In genomic region chr20:33663161-33664084, GRCh38 we compare ENCODE assay signal across 9 cellular contexts. TPM values are rescaled to one million over a fixed set of nuclear protein-coding genes. Genes with fewer than 3 reads are reported as not detected.
DNase-seq lines count a peak whose midpoint lies in the region; ATAC-seq and TF ChIP-seq lines count a peak whose summit lies in the region.
"Had no signal": no experiment of that assay in that cellular context is flagged by ENCODE, and none has a peak within 500 bp of the region (broad histone marks: within the 10 kb centered on the region; RNA-seq: fewer than 3 reads in every experiment).

No MANE protein-coding gene starts in this region.

- peaks cover 4% of the 10 kb centered on the region for H3K27me3 Mint-ChIP-seq in H9 (ENCODE audit: low read depth)

- H3K56ac ChIP-seq in H9 (ENCODE audit: insufficient read length, low read depth, low read length), result no peak overlapping the region

- ATAC-seq in DND-41 (ENCODE audit: insufficient read depth, low read depth), result peak; percentile 94
- peak; percentile 69 for ATAC-seq in aorta (ENCODE audit: low FRiP score)

- no peak overlapping the region for H2BK5ac ChIP-seq in H9 (ENCODE audit: insufficient read length, low read length)

- intact Hi-C loops in ascending aorta (cut with DNase I), result no loop called here
- intact Hi-C loops in aorta (cut with DNase I), result no loop called here

- peak overlapping the region; percentile 92 for H3K9ac ChIP-seq in DND-41 (ENCODE audit: low read depth, low read length)
- peak overlapping the region; percentile 60 for H3K9ac ChIP-seq in H9 (ENCODE audit: extremely low read depth, insufficient read length, low read length)

- H3K4me2 ChIP-seq in DND-41 (ENCODE audit: insufficient read depth, low read length) (peak overlapping the region; percentile 84), H9 (ENCODE audit: insufficient read depth, insufficient read length, low read length) (peak overlapping the region; percentile 78)

- H4K91ac ChIP-seq in H9 (ENCODE audit: insufficient read length, low read depth, low read length), result no peak overlapping the region

- no peak overlapping the region for H3K23ac ChIP-seq in H9 (ENCODE audit: insufficient read length, low read depth, low read length)

- peak overlapping the region in 2 of 3 experiments; percentile 81 to 86; a peak in 3 of 7 replicates for H3K27ac Mint-ChIP-seq in H9

- WGBS in H9 (ENCODE audit: extremely low coverage, insufficient read length, low lambda C conversion rate), result no CpG with 5 or more reads among the region's 84 CpGs
- 1% methylated on average over 73 to 84 of the region's 84 CpGs for WGBS in aorta, 2 donors

- TF ChIP-seq CTCF in DND-41 (IDR thresholded peaks at IDR 0.05; ENCODE audit: borderline replicate concordance, extremely low read depth, low read length, poor library complexity, severe bottlenecking) (no peak), H9 (conservative IDR thresholded peaks at IDR 0.05) (no peak), ascending aorta (IDR thresholded peaks at IDR 0.05) (no peak)

- peaks cover 29 to 32% of the 10 kb centered on the region in 2 experiments for H3K4me1 Mint-ChIP-seq in H9

- no peak overlapping the region for H3K4ac ChIP-seq in H9 (ENCODE audit: low read depth, low read length)

- H3K9me3 ChIP-seq in DND-41 (ENCODE audit: insufficient read depth, low read length, severe bottlenecking), result no peaks in the 10 kb centered on the region
- H3K9me3 ChIP-seq in H9 (ENCODE audit: control insufficient read depth, low read depth, low read length), result no peaks in the 10 kb centered on the region
- H3K9me3 ChIP-seq in ascending aorta, result no peaks in the 10 kb centered on the region
- H3K9me3 ChIP-seq in aorta (ENCODE audit: control insufficient read depth, low read length), result no peaks in the 10 kb centered on the region

- H3K79me1 ChIP-seq in H9 (ENCODE audit: insufficient read depth, low read depth, low read length, poor library complexity, severe bottlenecking), result no peaks in the 10 kb centered on the region

- H3K27me3 ChIP-seq in DND-41 (ENCODE audit: insufficient read depth, low read length, poor library complexity), result no peaks in the 10 kb centered on the region
- no peaks in the 10 kb centered on the region for H3K27me3 ChIP-seq in H9 (ENCODE audit: insufficient read depth, low read length)
- no peaks in the 10 kb centered on the region for H3K27me3 ChIP-seq in ascending aorta
- no peaks in the 10 kb centered on the region for H3K27me3 ChIP-seq in aorta (ENCODE audit: control insufficient read depth in 1 of 2, insufficient read depth in 2 of 2, low read length in 1 of 2)

- H4K20me1 ChIP-seq in DND-41 (ENCODE audit: insufficient read depth, low read length), result no peaks in the 10 kb centered on the region
- H4K20me1 ChIP-seq in H9 (ENCODE audit: control insufficient read depth, insufficient read depth, insufficient read length), result no peaks in the 10 kb centered on the region

- H3K4me3 Mint-ChIP-seq in H9, result peak overlapping the region; percentile 81

- H3K36me3 Mint-ChIP-seq in H9 (ENCODE audit: insufficient read depth in 1 of 3, low read depth in 3 of 3), result peaks cover 6 to 37% (median 9%) of the 10 kb centered on the region in 3 experiments

- H2AFZ ChIP-seq in DND-41 (ENCODE audit: low read depth, low read length) (peak overlapping the region; percentile 94), H9 (ENCODE audit: low read length) (no peak overlapping the region)

- no peaks in the 10 kb centered on the region for H3K79me2 ChIP-seq in DND-41 (ENCODE audit: insufficient read depth, low read length)
- H3K79me2 ChIP-seq in H9 (ENCODE audit: insufficient read depth, low read length), result no peaks in the 10 kb centered on the region

- no peak overlapping the region for H2AK5ac ChIP-seq in H9 (ENCODE audit: insufficient read length, low read length)

- no peak overlapping the region for H4K5ac ChIP-seq in H9 (ENCODE audit: insufficient read length, low read depth, low read length)

- peaks cover 18% of the 10 kb centered on the region for H3K23me2 ChIP-seq in H9 (ENCODE audit: insufficient read length, low read depth, low read length, poor library complexity, severe bottlenecking)

- no peaks in the 10 kb centered on the region for H3K9me3 Mint-ChIP-seq in H9

- H3T11ph ChIP-seq in H9 (ENCODE audit: low read length), result no peak overlapping the region

- H3K27ac ChIP-seq in DND-41 (ENCODE audit: low read length) (peak overlapping the region; percentile 88), H9 (ENCODE audit: insufficient read length, low read depth, low read length) (no peak overlapping the region), ascending aorta (peak overlapping the region; percentile 96), aorta (ENCODE audit: low read depth in 1 of 2, low read length in 2 of 2) (peak overlapping the region; percentile 38 to 91)

- peak overlapping the region; percentile 90 for H3K14ac ChIP-seq in H9 (ENCODE audit: insufficient read depth, low read length)

- peaks cover 1% of the 10 kb centered on the region; the same call in 1 of the 2 replicates for H3K36me3 ChIP-seq in DND-41 (ENCODE audit: insufficient read depth, low read length)
- peaks cover 17 to 18% of the 10 kb centered on the region in 2 donors for H3K36me3 ChIP-seq in ascending aorta
- H3K36me3 ChIP-seq in aorta (ENCODE audit: control insufficient read depth in 1 of 2, insufficient read depth in 2 of 2, low read length in 1 of 2), result no peaks in the 10 kb centered on the region

- DNase-seq in DND-41 (peak; percentile 89), H9 (peak; percentile 84), NCI-H1436 (lab: John Stamatoyannopoulos, UW) (peak; percentile 74), T-helper 9 cell (peak; percentile 74), ascending aorta (ENCODE audit: low spot score in 2 of 2) (peak in 1 of 2 donors; percentile 89), hepatic stellate cell (ENCODE audit: low spot score) (peak; percentile 88), retina (peak; percentile 92), aorta (peak; percentile 92 to 96)

- no peak overlapping the region for H2BK120ac ChIP-seq in H9 (ENCODE audit: low read depth, low read length, poor library complexity, severe bottlenecking)

- H2BK12ac ChIP-seq in H9 (ENCODE audit: insufficient read length, low read depth, low read length), result no peak overlapping the region

- H3K18ac ChIP-seq in H9 (ENCODE audit: insufficient read length, low read depth, low read length), result peak overlapping the region; percentile 83

- H3K4me3 ChIP-seq in DND-41 (ENCODE audit: low read depth in 1 of 2, low read length in 2 of 2) (peak overlapping the region; percentile 59 to 84; a peak in 3 of 4 replicates), ascending aorta (peak overlapping the region; percentile 81 to 89), aorta (ENCODE audit: low read length in 2 of 2) (peak overlapping the region; percentile 54 to 60)

- H2BK15ac ChIP-seq in H9 (ENCODE audit: low read depth, low read length), result no peak overlapping the region

- H4K8ac ChIP-seq in H9 (replicated peaks; ENCODE audit: insufficient read length, low read depth, low read length), result no peak overlapping the region

- H2BK20ac ChIP-seq in H9 (ENCODE audit: low read depth, low read length, poor library complexity, severe bottlenecking), result no peak overlapping the region

- peaks cover 21% of the 10 kb centered on the region for H3K4me1 ChIP-seq in DND-41 (ENCODE audit: insufficient read depth, low read length)
- no peaks in the 10 kb centered on the region; the same call in 1 of the 2 replicates for H3K4me1 ChIP-seq in H9 (ENCODE audit: insufficient read depth, low read length)
- peaks cover 9 to 26% of the 10 kb centered on the region in 2 donors for H3K4me1 ChIP-seq in ascending aorta
- H3K4me1 ChIP-seq in aorta (ENCODE audit: control insufficient read depth in 1 of 2, insufficient read depth in 2 of 2, low read length in 2 of 2), result no peaks in the 10 kb centered on the region

RNA-seq across cellular contexts. Expression of gene C20orf144, which starts 1.3 kb away (rescaled TPM):
- total RNA-seq in H9 (2021) (0.24 and 0.26 TPM in 2 replicates), ascending aorta (not detected), aorta (under 1 TPM in 1 of 2 donors, not detected in 1; 0.16 TPM)
- polyA plus RNA-seq in aorta, result under 1 TPM in 1 of 2 donors, not detected in 1; 0.31 TPM
- total RNA-seq: subcutaneous adipose tissue had no signal

RNA-seq across cellular contexts. Expression of gene ACTL10, which starts 3.3 kb away (rescaled TPM):
- 0.46 and 0.55 TPM in 2 replicates for total RNA-seq in H9 (2021)
- 26.3 TPM for total RNA-seq in ascending aorta
- 1 to 10 TPM in 1 of 2 donors, under 1 TPM in 1; 0.96 to 1.2 TPM for total RNA-seq in aorta
- polyA plus RNA-seq in aorta, result 1 to 10 TPM in 1 of 2 donors, under 1 TPM in 1; 0.63 to 1.2 TPM

RNA-seq across cellular contexts. Expression of gene NECAB3, which starts 10.8 kb away (rescaled TPM):
- total RNA-seq in H9 (2021), result 51.5 and 57.7 TPM in 2 replicates
- total RNA-seq in ascending aorta, result 21.3 TPM
- total RNA-seq in aorta, result 10 to 100 TPM; 20.5 to 26.1 TPM
- 10 to 100 TPM; 10.6 to 53.1 TPM for polyA plus RNA-seq in aorta

RNA-seq across cellular contexts. Expression of gene E2F1, which starts 22.8 kb away (rescaled TPM):
- total RNA-seq in H9 (2021) (57.9 and 58.7 TPM in 2 replicates), ascending aorta (0.53 TPM), aorta (1 to 10 TPM; 1.4 to 1.5 TPM)
- polyA plus RNA-seq in aorta, result 1 to 10 TPM; 1.6 TPM

RNA-seq across cellular contexts. Expression of gene PXMP4, which starts 56.7 kb away (rescaled TPM):
- total RNA-seq in H9 (2021) (4.5 and 5.7 TPM in 2 replicates), ascending aorta (38.0 TPM), aorta (1 to 10 TPM; 4.4 to 7.5 TPM)
- 1 to 10 TPM; 1.5 to 4.9 TPM for polyA plus RNA-seq in aorta

Comparison
In these comparisons a context has a peak if more than half of its experiments do, and no peak if none do; other contexts are left out.
1. RNA of gene ACTL10, which starts 3.3 kb away (total RNA-seq): 26.3 TPM in ascending aorta (single experiment); 0.96 to 1.2 TPM in aorta and 0.46 to 0.55 TPM in H9; every median in the first group is over 10 times any median in the second.
2. Peak in every context shown above with its lines, with median percentiles within 50 percentile points of each other: H3K4me3 ChIP-seq.